26 cellular contexts compared by ENCODE assay signal in the genomic region with DNA sequence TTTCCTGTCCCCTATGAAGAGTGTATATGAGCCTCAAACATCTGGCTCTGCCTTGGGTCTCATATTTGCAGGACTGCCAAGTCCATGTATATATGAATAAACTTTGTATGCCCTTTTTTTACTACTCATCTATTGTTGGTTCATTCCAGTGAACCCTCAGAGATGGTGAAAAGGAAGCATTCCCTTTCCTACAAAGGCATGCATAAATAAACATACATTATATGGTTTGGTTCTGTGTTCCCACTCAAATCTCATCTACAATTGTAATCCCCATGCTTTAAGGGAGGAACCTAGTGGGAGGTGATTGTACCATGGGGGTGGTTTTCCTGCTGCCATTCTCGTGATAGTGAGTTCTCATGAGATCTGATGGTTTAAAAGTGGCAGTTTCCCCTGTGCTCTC.
DNase-seq lines count a peak whose midpoint lies in the region; TF ChIP-seq lines count a peak whose summit lies in the region.
"Had no signal": no experiment of that assay in that cellular context is flagged by ENCODE, and none has a peak within 500 bp of the region (broad histone marks: within the 10 kb centered on the region; RNA-seq: fewer than 3 reads in every experiment).

No MANE protein-coding gene starts in this region.

- in situ Hi-C loops in astrocyte of the cerebellum (cut with HindIII; ENCODE audit: low sequenced_read_pairs): no loop called here

- DNase-seq in EL (peak; percentile 56), astrocyte of the cerebellum (ENCODE audit: low read depth) (peak; percentile 75), fibroblast of the conjunctiva (ENCODE audit: low read depth) (peak; percentile 24), skeletal muscle cell (ENCODE audit: low read depth) (peak; percentile 39), coronary artery (ENCODE audit: low spot score) (no peak), DMS 273 (lab: John Stamatoyannopoulos, UW; ENCODE audit: unreplicated experiment) (no peak), NCI-H1417 (lab: John Stamatoyannopoulos, UW) (no peak)
- DNase-seq: activated CD4-positive, CD25-positive, alpha-beta regulatory T cell treated with anti-CD3 and anti-CD28 coated beads, Interleukin-2, amount 50 U/mL, for 72 hours; activated CD8-positive, alpha-beta T cell treated with anti-CD3 and anti-CD28 coated beads for 36 hours; activated effector memory CD4-positive, alpha-beta T cell treated with anti-CD3 and anti-CD28 coated beads, Interleukin-2, amount 50 U/mL, for 16 hours; activated naive CD8-positive, alpha-beta T cell treated with anti-CD3 and anti-CD28 coated beads, Interleukin-2, amount 10 ng/mL, durations not matched to agents 7 days and 5 days; activated T-cell treated with anti-CD3 and anti-CD28 coated beads for 4 hours; AML-193; CD4-positive, alpha-beta memory T cell; endodermal cell; heart right ventricle; KG1; left cardiac atrium; NCI-H1694 treated with DMSO at 0.1 percent for 48 hours; NCI-H2171; NCI-H524; PC-3; stimulated activated naive CD8-positive, alpha-beta T cell treated with anti-CD3 and anti-CD28 coated beads, Interleukin-15, amount 100 ng/mL, for 72 hours; T-cell; thyroid gland had no signal

- H3K27ac ChIP-seq in coronary artery: no peak overlapping the region
- H3K27ac ChIP-seq: esophagus muscularis mucosa, heart right ventricle, thyroid gland had no signal

- H3K4me3 ChIP-seq in astrocyte of the cerebellum (ENCODE audit: low read depth, low read length): no peak overlapping the region
- no peak overlapping the region for H3K4me3 ChIP-seq in skeletal muscle cell (ENCODE audit: low read depth, low read length)
- H3K4me3 ChIP-seq in coronary artery: no peak overlapping the region
- H3K4me3 ChIP-seq: esophagus muscularis mucosa, heart right ventricle, thyroid gland had no signal

- TF ChIP-seq CTCF in astrocyte of the cerebellum (IDR thresholded peaks at IDR 0.05; ENCODE audit: low read depth, low read length, missing control alignments): no peak
- TF ChIP-seq CTCF in coronary artery (IDR thresholded peaks at IDR 0.05): no peak

Comparison
In these comparisons a context has a peak if more than half of its experiments do, and no peak if none do; other contexts are left out.
1. DNase-seq: peak in EL (single experiment), astrocyte of the cerebellum (single experiment), fibroblast of the conjunctiva (single experiment) and skeletal muscle cell (single experiment); none in coronary artery (single experiment), DMS 273 (single experiment) and NCI-H1417 (0 of 3).